ENCODE assay signal across 8 cellular contexts in the genomic region with DNA sequence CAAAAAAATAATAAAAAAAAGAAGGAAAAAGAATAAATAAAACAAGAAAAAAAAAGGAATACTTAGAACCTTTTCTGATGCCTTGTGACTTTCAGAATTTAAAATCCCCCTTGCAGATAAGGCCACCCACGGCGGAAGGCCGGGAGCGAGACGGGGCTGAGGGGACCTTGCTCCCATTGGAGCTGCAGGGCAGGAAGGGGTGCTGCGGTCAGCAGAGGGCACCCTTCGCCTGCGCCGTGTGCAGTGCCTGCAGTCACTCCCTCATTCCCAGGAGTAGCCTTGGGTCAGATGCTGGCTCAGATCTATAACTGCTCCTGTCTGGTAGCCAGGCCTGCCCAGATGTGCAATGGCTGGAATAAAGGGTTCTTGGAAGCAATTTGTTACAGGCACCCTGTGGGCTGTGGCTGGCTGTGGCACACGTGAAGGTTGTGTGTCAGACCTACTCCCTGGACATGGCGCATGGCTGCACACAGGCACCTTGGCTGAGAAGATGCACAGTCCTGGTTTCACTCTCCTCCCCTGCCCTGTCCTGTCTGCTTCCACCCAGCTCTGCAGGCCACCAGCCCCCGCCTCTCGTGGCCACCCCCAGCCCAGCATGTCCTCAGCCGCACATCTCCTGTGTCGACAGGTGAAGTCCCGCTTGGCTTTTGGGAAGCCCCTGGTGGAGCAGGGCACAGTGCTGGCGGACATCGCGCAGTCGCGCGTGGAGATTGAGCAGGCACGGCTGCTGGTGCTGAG. TPM values are rescaled to one million over a fixed set of nuclear protein-coding genes. Genes with fewer than 3 reads are reported as not detected.
DNase-seq lines count a peak whose midpoint lies in the region; ATAC-seq and TF ChIP-seq lines count a peak whose summit lies in the region.

No MANE protein-coding gene starts in this region.

- no peak overlapping the region for H3K9ac ChIP-seq in NT2/D1 (ENCODE audit: insufficient read length, low read depth)

- H3K4me1 Mint-ChIP-seq in endothelial cell (ENCODE audit: unreplicated experiment), result peaks cover 2% of the 10 kb centered on the region
- peaks cover 0 to 8% (median 3%) of the 10 kb centered on the region in 3 donors for H3K4me1 Mint-ChIP-seq in T-cell
- peaks cover 16% of the 10 kb centered on the region for H3K4me1 Mint-ChIP-seq in activated CD4-positive, alpha-beta T cell treated with anti-CD3 and anti-CD28 coated beads, Interleukin-2, amount 10 ng/mL, durations not matched to agents 7 days and 5 days

- intact Hi-C loops in mucosa of descending colon (cut with DNase I, micrococcal nuclease), result loop anchor here (5.0 kb wide), 1 partner anchor 59 kb away; no protein-coding TSS in a partner anchor

- H3K9me3 ChIP-seq in NT2/D1 (ENCODE audit: insufficient read depth, low read length) (no peaks in the 10 kb centered on the region), mucosa of descending colon (no peaks in the 10 kb centered on the region)

- H3K4me3 Mint-ChIP-seq in endothelial cell (ENCODE audit: unreplicated experiment) (no peak overlapping the region), T-cell (no peak overlapping the region)
- no peak overlapping the region for H3K4me3 Mint-ChIP-seq in activated CD4-positive, alpha-beta T cell treated with anti-CD3 and anti-CD28 coated beads, Interleukin-2, amount 10 ng/mL, durations not matched to agents 7 days and 5 days

- no peaks in the 10 kb centered on the region for H3K9me3 Mint-ChIP-seq in endothelial cell (ENCODE audit: unreplicated experiment)
- H3K9me3 Mint-ChIP-seq in T-cell, result no peaks in the 10 kb centered on the region
- no peaks in the 10 kb centered on the region for H3K9me3 Mint-ChIP-seq in activated CD4-positive, alpha-beta T cell treated with anti-CD3 and anti-CD28 coated beads, Interleukin-2, amount 10 ng/mL, durations not matched to agents 7 days and 5 days

- DNase-seq in SHP77 (lab: John Stamatoyannopoulos, UW), result peak; percentile 37 to 57
- DNase-seq in SHP77 treated with DMSO at 0.1 percent for 48 hours (lab: John Stamatoyannopoulos, UW), result no peak
- peak; percentile 56 for DNase-seq in NT2/D1 (ENCODE audit: low read depth, low spot score)
- peak; percentile 67 for DNase-seq in endothelial cell (ENCODE audit: low spot score)
- DNase-seq in mucosa of descending colon, result peak; percentile 69 to 77 (median 76)
- DNase-seq in T-cell, result no peak
- no peak for DNase-seq in activated CD8-positive, alpha-beta memory T cell treated with anti-CD3 and anti-CD28 coated beads for 24 hours
- DNase-seq in activated CD4-positive, alpha-beta T cell treated with anti-CD3 and anti-CD28 coated beads, Interleukin-2, amount 10 ng/mL, durations not matched to agents 7 days and 5 days, result no peak

- H3K36me3 Mint-ChIP-seq in endothelial cell (ENCODE audit: low read depth, unreplicated experiment) (peaks cover 4% of the 10 kb centered on the region), T-cell (peaks cover 25% of the 10 kb centered on the region)
- H3K36me3 Mint-ChIP-seq in activated CD4-positive, alpha-beta T cell treated with anti-CD3 and anti-CD28 coated beads, Interleukin-2, amount 10 ng/mL, durations not matched to agents 7 days and 5 days (ENCODE audit: low read depth), result peaks cover 6% of the 10 kb centered on the region

- H3K27ac Mint-ChIP-seq in endothelial cell (ENCODE audit: unreplicated experiment) (no peak overlapping the region), T-cell (no peak overlapping the region)
- no peak overlapping the region for H3K27ac Mint-ChIP-seq in activated CD4-positive, alpha-beta T cell treated with anti-CD3 and anti-CD28 coated beads, Interleukin-2, amount 10 ng/mL, durations not matched to agents 7 days and 5 days

- H3K4me1 ChIP-seq in NT2/D1 (ENCODE audit: insufficient read depth, insufficient read length), result peaks cover 17% of the 10 kb centered on the region
- H3K4me1 ChIP-seq in mucosa of descending colon (ENCODE audit: low read depth), result no peaks in the 10 kb centered on the region

- peaks cover 59% of the 10 kb centered on the region for H3K36me3 ChIP-seq in NT2/D1 (ENCODE audit: insufficient read depth, insufficient read length, low read length)
- H3K36me3 ChIP-seq in mucosa of descending colon (ENCODE audit: low read depth), result no peaks in the 10 kb centered on the region

- H3K27me3 ChIP-seq in NT2/D1 (ENCODE audit: insufficient read depth, insufficient read length), result no peaks in the 10 kb centered on the region

- no peak overlapping the region for H3K4me3 ChIP-seq in NT2/D1 (ENCODE audit: insufficient read length, low read depth)
- no peak overlapping the region for H3K4me3 ChIP-seq in mucosa of descending colon

- TF ChIP-seq CTCF in endothelial cell (IDR thresholded peaks at IDR 0.05; ENCODE audit: unreplicated experiment) (peak; percentile 32), mucosa of descending colon (IDR thresholded peaks at IDR 0.05) (peak; percentile 62)

- peak; percentile 98 for ATAC-seq in mucosa of descending colon
- no peak for ATAC-seq in T-cell (replicated peaks in 1 of 4)

- CTCF ChIA-PET in T-cell (lab: Charles Lee), result no interaction called here
- CTCF ChIA-PET in activated CD4-positive, alpha-beta T cell treated with anti-CD3 and anti-CD28 coated beads, Interleukin-2, amount 10 ng/mL, durations not matched to agents 7 days and 5 days (lab: Charles Lee), result interaction anchor here (0.6 to 1.4 kb wide), 2 partner anchors 8 to 569 kb away, joined by 3 to 4 read pairs; no protein-coding TSS in a partner anchor

- H3K27me3 Mint-ChIP-seq in endothelial cell (ENCODE audit: unreplicated experiment) (peaks cover 4% of the 10 kb centered on the region), T-cell (no peaks in the 10 kb centered on the region)
- no peaks in the 10 kb centered on the region for H3K27me3 Mint-ChIP-seq in activated CD4-positive, alpha-beta T cell treated with anti-CD3 and anti-CD28 coated beads, Interleukin-2, amount 10 ng/mL, durations not matched to agents 7 days and 5 days

- POLR2A ChIA-PET in T-cell (lab: Charles Lee), result interaction anchor here in 1 of 2 donors (0.6 kb wide), 1 partner anchor 53 kb away, joined by 3 read pairs; no protein-coding TSS in a partner anchor
- POLR2A ChIA-PET in activated CD4-positive, alpha-beta T cell treated with anti-CD3 and anti-CD28 coated beads, Interleukin-2, amount 10 ng/mL, durations not matched to agents 7 days and 5 days (lab: Charles Lee), result no interaction called here

RNA-seq across cellular contexts. Expression of a gene that starts 13.4 kb away (rescaled TPM):
- total RNA-seq in endothelial cell (ENCODE audit: unreplicated experiment) (98.5 TPM), mucosa of descending colon (100 to 1,000 TPM; 293 to 382 (median 304) TPM), T-cell (1 to 10 TPM; 1.3 to 3.5 (median 2.5) TPM)
- total RNA-seq in activated CD4-positive, alpha-beta T cell treated with anti-CD3 and anti-CD28 coated beads, Interleukin-2, amount 10 ng/mL, durations not matched to agents 7 days and 5 days, result under 1 TPM; 0.27 to 0.35 TPM

Comparison
In these comparisons a context has a peak if more than half of its experiments do, and no peak if none do; other contexts are left out.
1. DNase-seq: peak in SHP77 (2 of 2), NT2/D1 (single experiment), endothelial cell (single experiment) and mucosa of descending colon (3 of 3); none in SHP77 treated with DMSO at 0.1 percent for 48 hours (single experiment), T-cell (0 of 34), activated CD8-positive, alpha-beta memory T cell treated with anti-CD3 and anti-CD28 coated beads for 24 hours (single experiment) and activated CD4-positive, alpha-beta T cell treated with anti-CD3 and anti-CD28 coated beads, Interleukin-2, amount 10 ng/mL, durations not matched to agents 7 days and 5 days (single experiment).
2. RNA of a gene that starts 13.4 kb away (total RNA-seq): 293 to 382 TPM in mucosa of descending colon and 98.5 TPM in endothelial cell (single experiment); 1.3 to 3.5 TPM in T-cell and 0.27 to 0.35 TPM in activated CD4-positive, alpha-beta T cell treated with anti-CD3 and anti-CD28 coated beads, Interleukin-2, amount 10 ng/mL, durations not matched to agents 7 days and 5 days; every median in the first group is over 10 times any median in the second.